16 cellular contexts compared by ENCODE assay signal in the genomic region with DNA sequence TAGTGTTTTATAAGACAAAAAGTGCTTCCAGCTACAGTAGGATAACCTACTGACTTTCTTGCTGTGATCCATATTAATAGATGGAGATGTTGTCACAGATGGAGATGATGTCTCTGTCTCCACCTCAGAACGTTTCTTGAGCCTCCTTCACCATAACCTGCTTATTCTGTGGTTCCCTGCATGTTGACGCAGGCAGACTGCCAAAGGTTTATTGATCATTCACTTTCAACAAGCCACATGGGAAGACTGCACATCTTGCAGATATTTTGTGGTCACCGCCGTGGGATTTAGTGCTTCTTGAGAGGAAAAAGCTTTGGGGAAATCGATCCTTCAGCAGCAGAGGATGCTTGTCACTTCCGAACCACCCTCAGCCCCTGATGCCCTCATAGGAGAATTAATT.
DNase-seq lines count a peak whose midpoint lies in the region; FAIRE-seq and TF ChIP-seq lines count a peak whose summit lies in the region.
"Had no signal": no experiment of that assay in that cellular context is flagged by ENCODE, and none has a peak within 500 bp of the region (broad histone marks: within the 10 kb centered on the region; RNA-seq: fewer than 3 reads in every experiment).

No MANE protein-coding gene starts in this region.

- H3K27me3 ChIP-seq in mammary epithelial cell (ENCODE audit: insufficient read depth, low read length) = no peaks in the 10 kb centered on the region
- H3K27me3 ChIP-seq in astrocyte (ENCODE audit: insufficient read depth, low read length) = no peaks in the 10 kb centered on the region
- no peaks in the 10 kb centered on the region for H3K27me3 ChIP-seq in stomach

- intact Hi-C loops in mammary epithelial cell (cut with micrococcal nuclease) = no loop called here
- intact Hi-C loops in MCF 10A (cut with micrococcal nuclease) = no loop called here
- intact Hi-C loops in stomach (cut with DNase I; ENCODE audit: low total_unique reads) = no loop called here

- in situ Hi-C loops in mammary epithelial cell (cut with MboI; ENCODE audit: low sequenced_read_pairs in 2 of 2) = no loop called here

- 52% methylated on average over 6 of the region's 6 CpGs for whole genome bisulfite sequencing in mammary epithelial cell (ENCODE audit: low coverage, missing lambda C conversion rate)
- 55 to 71% (median 64%) methylated on average over 6 of the region's 6 CpGs for WGBS in stomach, 5 donors

- H3K27me3 Mint-ChIP-seq in MCF 10A (ENCODE audit: insufficient read depth, unreplicated experiment) = no peaks in the 10 kb centered on the region
- H3K27me3 Mint-ChIP-seq in astrocyte (ENCODE audit: low read depth, unreplicated experiment) = no peaks in the 10 kb centered on the region
- H3K27me3 Mint-ChIP-seq: B cell; CD4-positive, alpha-beta T cell had no signal

- H4K20me1 ChIP-seq in mammary epithelial cell (ENCODE audit: insufficient read depth, low read length) (no peaks in the 10 kb centered on the region), astrocyte (ENCODE audit: insufficient read depth, low read length) (no peaks in the 10 kb centered on the region)

- H3K9me3 ChIP-seq in mammary epithelial cell (replicated peaks; ENCODE audit: insufficient read depth, low read length) = no peaks in the 10 kb centered on the region
- H3K9me3 ChIP-seq in astrocyte (ENCODE audit: insufficient read depth, low read depth, low read length) = no peaks in the 10 kb centered on the region
- H3K9me3 ChIP-seq in stomach = no peaks in the 10 kb centered on the region

- no peak overlapping the region for H3K4me3 ChIP-seq in mammary epithelial cell (replicated peaks in 1 of 3; ENCODE audit: insufficient read depth in 1 of 3, low read depth in 2 of 3, low read length in 3 of 3)
- no peak overlapping the region for H3K4me3 ChIP-seq in astrocyte (ENCODE audit: insufficient read depth, low read depth, low read length)
- H3K4me3 ChIP-seq in stomach = no peak overlapping the region
- H3K4me3 ChIP-seq: GM12878 had no signal

- no peak for TF ChIP-seq EP300 in stomach (IDR thresholded peaks at IDR 0.05)

- no peak overlapping the region for H3K9ac ChIP-seq in mammary epithelial cell (ENCODE audit: insufficient read depth, low read length)
- H3K9ac ChIP-seq in astrocyte (ENCODE audit: low read length) = no peak overlapping the region

- H3K79me2 ChIP-seq in mammary epithelial cell (ENCODE audit: insufficient read depth, low read length) = no peaks in the 10 kb centered on the region
- H3K79me2 ChIP-seq in astrocyte (ENCODE audit: insufficient read depth, low read length) = no peaks in the 10 kb centered on the region

- no peaks in the 10 kb centered on the region for H3K36me3 ChIP-seq in mammary epithelial cell (ENCODE audit: insufficient read depth, low read length)
- H3K36me3 ChIP-seq in astrocyte (ENCODE audit: insufficient read depth, low read length) = no peaks in the 10 kb centered on the region
- no peaks in the 10 kb centered on the region for H3K36me3 ChIP-seq in stomach

- CTCF ChIA-PET in mammary epithelial cell (lab: Charles Lee; ENCODE audit: low non-redundant PET) (no interaction called here), MCF 10A (lab: Yijun Ruan, JAX) (interaction anchor here (0.6 kb wide), 2 partner anchors 527 to 698 kb away, joined by 3 read pairs; no protein-coding TSS in a partner anchor)

- H3K4me3 Mint-ChIP-seq in MCF 10A (ENCODE audit: unreplicated experiment) (no peak overlapping the region), astrocyte (ENCODE audit: unreplicated experiment) (no peak overlapping the region)
- H3K4me3 Mint-ChIP-seq: B cell; CD4-positive, alpha-beta T cell; H9 had no signal

- no TSS peak for BruUV-seq in mammary epithelial cell (replicated peaks; lab: Mats Ljungman, UMichigan)
- BruUV-seq in MCF 10A (replicated peaks; lab: Mats Ljungman, UMichigan) = no TSS peak

- H2AFZ ChIP-seq in mammary epithelial cell (ENCODE audit: low read depth, low read length) (no peak overlapping the region), astrocyte (ENCODE audit: low read depth, low read length) (no peak overlapping the region)

- POLR2A ChIA-PET in MCF 10A (lab: Yijun Ruan, JAX) = no interaction called here

- H3K4me1 Mint-ChIP-seq in MCF 10A (ENCODE audit: insufficient read depth, unreplicated experiment) (no peaks in the 10 kb centered on the region), astrocyte (ENCODE audit: low read depth, unreplicated experiment) (no peaks in the 10 kb centered on the region)
- H3K4me1 Mint-ChIP-seq: B cell, H9 had no signal

- peaks cover 43% of the 10 kb centered on the region for H3K9me3 Mint-ChIP-seq in MCF 10A (ENCODE audit: unreplicated experiment)
- no peaks in the 10 kb centered on the region for H3K9me3 Mint-ChIP-seq in astrocyte (ENCODE audit: unreplicated experiment)
- H3K9me3 Mint-ChIP-seq: CD4-positive, alpha-beta T cell had no signal

- H3K27ac ChIP-seq in mammary epithelial cell (ENCODE audit: insufficient read depth, low read depth, low read length) (no peak overlapping the region), astrocyte (ENCODE audit: low read depth, low read length) (no peak overlapping the region), stomach (no peak overlapping the region)

- H3K4me2 ChIP-seq in mammary epithelial cell (ENCODE audit: insufficient read depth, low read depth, low read length) (no peak overlapping the region), astrocyte (ENCODE audit: low read length) (no peak overlapping the region)

- H3K36me3 Mint-ChIP-seq in MCF 10A (ENCODE audit: insufficient read depth, unreplicated experiment) (no peaks in the 10 kb centered on the region), astrocyte (ENCODE audit: low read depth, unreplicated experiment) (no peaks in the 10 kb centered on the region)

- TF ChIP-seq POLR2A in stomach (IDR thresholded peaks at IDR 0.05) = no peak

- TF ChIP-seq CTCF in mammary epithelial cell (conservative IDR thresholded peaks at IDR 0.05 in 1 of 2, IDR thresholded peaks at IDR 0.05 in 1 of 2; ENCODE audit: extremely low read depth in 1 of 2, insufficient read depth in 1 of 2, low read depth in 1 of 2, low read length in 2 of 2) (no peak), MCF 10A (IDR thresholded peaks at IDR 0.05; ENCODE audit: unreplicated experiment) (no peak), astrocyte (IDR thresholded peaks at IDR 0.05; ENCODE audit: insufficient read depth, low read depth, low read length) (no peak), stomach (IDR thresholded peaks at IDR 0.05) (no peak)

- DNase-seq in mammary epithelial cell (peak; percentile 48), MCF 10A (ENCODE audit: unreplicated experiment) (no peak), astrocyte (ENCODE audit: low read depth) (no peak), kidney tubule cell (ENCODE audit: low spot score) (peak; percentile 19), stomach (peak; percentile 30), hypothalamus (lab: John Stamatoyannopoulos, UW) (no peak), SW480 (ENCODE audit: low spot score) (no peak), NCI-H1105 (lab: John Stamatoyannopoulos, UW) (no peak)
- DNase-seq: C1 segment of cervical spinal cord; CD4-positive, alpha-beta T cell; DMS79; GOT3; H9 had no signal

- H3K27ac Mint-ChIP-seq in MCF 10A (ENCODE audit: low read depth, unreplicated experiment) (no peak overlapping the region), astrocyte (ENCODE audit: unreplicated experiment) (no peak overlapping the region)
- H3K27ac Mint-ChIP-seq: B cell; CD4-positive, alpha-beta T cell; H9 had no signal

- peak; percentile 65 for FAIRE-seq in astrocyte (lab: Jason Lieb, UNC)
- FAIRE-seq: GM12878, GM18507 had no signal

- H3K4me1 ChIP-seq in mammary epithelial cell (ENCODE audit: insufficient read depth, low read length) (no peaks in the 10 kb centered on the region), astrocyte (ENCODE audit: insufficient read depth, low read length) (no peaks in the 10 kb centered on the region), stomach (no peaks in the 10 kb centered on the region)

- dilution Hi-C loops in mammary epithelial cell (cut with HindIII; ENCODE audit: low sequenced_read_pairs) = loop anchor here (5.0 kb wide), 1 partner anchor 66 kb away; no protein-coding TSS in a partner anchor

Comparison
In these comparisons a context has a peak if more than half of its experiments do, and no peak if none do; other contexts are left out.
1. DNase-seq: peak in mammary epithelial cell (single experiment), kidney tubule cell (single experiment) and stomach (single experiment); none in MCF 10A (single experiment), astrocyte (single experiment), hypothalamus (0 of 51), SW480 (single experiment) and NCI-H1105 (single experiment).